Comparison of ENCODE assay signal across 1 cellular context in the genomic region with DNA sequence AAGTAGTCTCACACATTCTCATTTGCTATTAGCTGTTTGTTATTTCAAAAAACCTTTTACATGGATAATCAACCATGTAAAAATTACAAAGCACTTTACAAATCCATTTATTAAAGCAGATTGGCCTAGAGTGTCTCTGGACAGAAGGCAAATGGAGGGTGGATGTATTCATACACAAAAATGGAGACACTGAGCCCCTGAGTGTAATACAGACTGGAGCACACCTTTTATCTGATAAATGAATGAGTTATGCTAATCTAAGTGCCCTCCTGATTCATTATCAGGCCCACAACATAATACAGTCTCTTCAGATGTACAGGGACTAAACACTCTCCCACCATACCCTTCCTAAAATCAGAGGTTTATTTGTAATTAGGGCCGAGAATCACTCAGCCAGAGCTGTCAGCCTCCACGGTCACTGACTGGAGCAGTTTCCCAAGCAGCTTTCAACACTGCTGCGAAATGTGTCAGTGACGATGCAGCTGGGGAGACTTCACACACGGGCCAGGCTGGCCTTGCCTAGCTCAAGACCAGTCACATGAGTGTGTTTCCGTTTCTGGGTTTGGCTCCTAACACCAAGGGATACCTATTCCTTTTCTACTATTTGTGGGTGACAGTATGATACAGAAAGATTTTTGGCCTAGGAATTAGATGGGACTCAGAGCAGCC.
TF ChIP-seq lines count a peak whose summit lies in the region.

No MANE protein-coding gene starts in this region.

TF ChIP-seq in H1, 55 proteins besides CTCF, POLR2A, EP300 and RAD21 (continued from another document):
- TF ChIP-seq RFX5 (IDR thresholded peaks at IDR 0.05; ENCODE audit: borderline replicate concordance, low read depth, low read length) = no peak
- no peak for TF ChIP-seq POU5F1 (IDR thresholded peaks at IDR 0.05; ENCODE audit: low read depth, low read length)
- no peak for TF ChIP-seq ASH2L (IDR thresholded peaks at IDR 0.05; ENCODE audit: low read length)
- no peak for TF ChIP-seq SP4 (IDR thresholded peaks at IDR 0.05; ENCODE audit: low read length)
- no peak for TF ChIP-seq GTF2F1 (IDR thresholded peaks at IDR 0.05; ENCODE audit: borderline replicate concordance, low read depth, low read length)
- TF ChIP-seq SIX5 (IDR thresholded peaks at IDR 0.05; ENCODE audit: low read depth, low read length) = no peak
- no peak for TF ChIP-seq NRF1 (IDR thresholded peaks at IDR 0.05; ENCODE audit: low read depth, low read length)
